In the genomic region with DNA sequence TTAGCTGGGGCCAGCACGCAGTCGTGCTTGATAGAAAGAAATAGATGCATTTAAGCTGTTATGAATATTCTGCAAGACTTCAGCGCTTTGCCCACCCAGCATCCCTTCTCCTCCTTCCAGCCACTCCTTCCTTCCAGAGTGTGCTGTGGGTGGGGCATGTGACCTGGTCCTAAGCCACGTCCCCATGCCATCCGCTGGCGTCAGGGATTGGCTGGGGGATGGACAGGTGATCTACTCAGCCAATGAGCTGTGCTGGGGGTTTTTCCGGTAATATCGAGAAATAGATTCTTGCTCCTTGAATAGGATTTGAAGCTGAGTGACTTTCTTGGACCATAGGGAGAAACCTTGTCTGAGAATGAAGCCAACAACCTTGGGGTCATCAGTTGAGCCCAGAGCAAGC, we compare ENCODE assay signal across 18 cellular contexts. TPM values are rescaled to one million over a fixed set of nuclear protein-coding genes. Genes with fewer than 3 reads are reported as not detected.
"Had no signal": no experiment of that assay in that cellular context is flagged by ENCODE, and none has a peak within 500 bp of the region (broad histone marks: within the 10 kb centered on the region; RNA-seq: fewer than 3 reads in every experiment).

No MANE protein-coding gene starts in this region.

- H3K36me3 ChIP-seq: ascending aorta, esophagus squamous epithelium, right lobe of liver, suprapubic skin had no signal

- DNase-seq: activated B cell treated with CpG ODN at 0.5 μM for 24 hours; activated CD4-positive, alpha-beta T cell treated with anti-CD3 and anti-CD28 coated beads, Interleukin-2, amount 50 U/mL, for 1 hour; activated naive CD8-positive, alpha-beta T cell treated with anti-CD3 and anti-CD28 coated beads, Interleukin-2, amount 50 U/mL, for 24 hours; esophagus squamous epithelium; foreskin fibroblast; head of caudate nucleus; mammary epithelial cell; natural killer cell; nucleus accumbens; psoas muscle; stimulated activated CD4-positive, alpha-beta T cell treated with anti-CD3 and anti-CD28 coated beads, Interleukin-12 subunit alpha, Interleukin-12 subunit beta, amount 100 ng/mL, for 4 hours; stimulated activated naive CD4-positive, alpha-beta T cell had no signal

- H3K9me3 ChIP-seq: ascending aorta, esophagus squamous epithelium, psoas muscle, right lobe of liver, suprapubic skin had no signal

- H3K27ac ChIP-seq: ascending aorta, esophagus squamous epithelium, psoas muscle, right lobe of liver, suprapubic skin had no signal

- H3K4me3 ChIP-seq: ascending aorta, esophagus squamous epithelium, psoas muscle, right lobe of liver, suprapubic skin had no signal

- FAIRE-seq: bronchial epithelial cell, islet of Langerhans had no signal

- H3K27me3 ChIP-seq: ascending aorta, right lobe of liver had no signal

- H3K4me1 ChIP-seq: ascending aorta, esophagus squamous epithelium, psoas muscle, right lobe of liver, suprapubic skin had no signal

- ATAC-seq: activated naive CD8-positive, alpha-beta T cell treated with anti-CD3 and anti-CD28 coated beads, Interleukin-2, amount 50 U/mL, for 24 hours; left lobe of liver; natural killer cell; psoas muscle; right lobe of liver had no signal

RNA-seq across cellular contexts. Expression of gene ZAP70, which starts 4.8 kb away (rescaled TPM):
- total RNA-seq: bronchial epithelial cell had no signal
